8 cellular contexts compared by ENCODE assay signal in genomic region chr12:38328306-38328938, GRCh38. TPM values are rescaled to one million over a fixed set of nuclear protein-coding genes. Genes with fewer than 3 reads are reported as not detected.
DNase-seq lines count a peak whose midpoint lies in the region; ATAC-seq, FAIRE-seq and TF ChIP-seq lines count a peak whose summit lies in the region.
"Not testable (repeated sequence)": the region's sequence is repeated elsewhere in the genome, so short reads cannot be mapped to it uniquely, and the experiment has no call there.

No MANE protein-coding gene starts in this region.

- not testable (repeated sequence) for H3K9me3 ChIP-seq in Loucy (ENCODE audit: insufficient read depth, low read depth, low read length); OCI-LY3 (ENCODE audit: insufficient read depth, low read length); GM12878 (replicated peaks; ENCODE audit: control insufficient read depth, insufficient read depth, low read length); vagina

- peak; percentile 75 for TF ChIP-seq RAD21 in GM12878 (IDR thresholded peaks at IDR 0.05; ENCODE audit: insufficient read depth, low read depth, low read length)

- POLR2A ChIA-PET in GM12878 (lab: Charles Lee) = interaction anchor here (0.8 kb wide), 1 partner anchor 549 kb away, joined by 3 read pairs; no protein-coding TSS in a partner anchor

- H3K4me1 ChIP-seq in GM23338 (ENCODE audit: insufficient read depth); Loucy (ENCODE audit: insufficient read depth, low read length, poor library complexity, severe bottlenecking); OCI-LY3 (ENCODE audit: low read length); GM12878 (ENCODE audit: control insufficient read depth, insufficient read depth, low read length); foreskin keratinocyte; vagina: not testable (repeated sequence)

- H3K79me2 ChIP-seq in GM23338 (replicated peaks; ENCODE audit: insufficient read depth); Loucy (ENCODE audit: insufficient read depth, low read length); OCI-LY3 (ENCODE audit: low read length); GM12878 (ENCODE audit: control insufficient read depth, insufficient read depth, low read length): not testable (repeated sequence)

- H3K9me3 Mint-ChIP-seq in GM23338 = peaks cover 17% of the 10 kb centered on the region

- BruUV-seq in GM12878 (replicated peaks; lab: Mats Ljungman, UMichigan) = not testable (repeated sequence)

- peak in 1 of 2 experiments; percentile 72; a peak in 3 of 4 replicates for TF ChIP-seq CTCF in GM23338 (conservative IDR thresholded peaks at IDR 0.05; ENCODE audit: low read depth in 2 of 2)
- peak; percentile 73 for TF ChIP-seq CTCF in Loucy (conservative IDR thresholded peaks at IDR 0.05; ENCODE audit: low read length)
- peak; percentile 66 for TF ChIP-seq CTCF in OCI-LY3 (IDR thresholded peaks at IDR 0.05; ENCODE audit: low read depth, low read length)
- peak; percentile 24 to 53 (median 37); a peak in 3 of 6 replicates for TF ChIP-seq CTCF in GM12878 (IDR thresholded peaks at IDR 0.05 in 2 of 3, conservative IDR thresholded peaks at IDR 0.05 in 1 of 3; ENCODE audit: control insufficient read depth in 2 of 3, extremely low read depth in 1 of 3, insufficient read depth in 1 of 3, low read depth in 3 of 3, low read length in 3 of 3)
- peak; percentile 73 for TF ChIP-seq CTCF in foreskin keratinocyte (conservative IDR thresholded peaks at IDR 0.05)
- TF ChIP-seq CTCF in vagina (IDR thresholded peaks at IDR 0.05) = peak; percentile 19 to 57 (median 30)

- SMC1A ChIA-PET in GM12878 (lab: Charles Lee; ENCODE audit: uncharacterized antibody, unreplicated experiment) = interaction anchor here (0.6 to 3.8 kb wide), 11 partner anchors 9 to 945 kb away, joined by 3 to 14 read pairs (median 5); partner anchors contain the start of gene CPNE8

- not testable (repeated sequence) for H4K20me1 ChIP-seq in GM23338 (replicated peaks; ENCODE audit: insufficient read depth); Loucy (ENCODE audit: insufficient read depth, low read length, poor library complexity, severe bottlenecking); OCI-LY3 (ENCODE audit: insufficient read depth, low read length); GM12878 (ENCODE audit: control insufficient read depth, insufficient read depth)

- TF ChIP-seq EP300 in GM12878 (IDR thresholded peaks at IDR 0.05; ENCODE audit: borderline replicate concordance in 1 of 2, control insufficient read depth in 1 of 2, low read depth in 2 of 2, low read length in 2 of 2) = not testable (repeated sequence)

- ATAC-seq in GM23338, foreskin keratinocyte: not testable (repeated sequence)
- ATAC-seq in GM12878 = peak; percentile 62

- RAD21 ChIA-PET in GM12878 (lab: Charles Lee; ENCODE audit: unreplicated experiment) = interaction anchor here (0.6 to 3.7 kb wide), 10 partner anchors 12 to 946 kb away, joined by 3 to 18 read pairs (median 6); partner anchors contain the start of genes ALG10B and CPNE8

- CTCF ChIA-PET in GM12878 (lab: Yijun Ruan, JAX) = interaction anchor here (0.7 to 4.1 kb wide), 18 partner anchors 9 to 945 kb away, joined by 3 to 38 read pairs (median 4); partner anchors contain the start of genes ALG10B and CPNE8

- peaks cover 19% of the 10 kb centered on the region for H3K36me3 Mint-ChIP-seq in GM23338 (ENCODE audit: low read depth)

- not testable (repeated sequence) for H3K9ac ChIP-seq in Loucy (ENCODE audit: low read depth, low read length, poor library complexity, severe bottlenecking); OCI-LY3 (ENCODE audit: low read length); GM12878 (ENCODE audit: control insufficient read depth, insufficient read depth, low read length)

- not testable (repeated sequence) for H3K4me3 Mint-ChIP-seq in GM23338

- not testable (repeated sequence) for H2AFZ ChIP-seq in GM23338; Loucy (ENCODE audit: low read length); OCI-LY3 (ENCODE audit: low read depth, low read length); GM12878 (ENCODE audit: control insufficient read depth, low read depth, low read length)

- in situ Hi-C loops in GM12878 (cut with MboI) = loop anchor here (25.0 kb wide), 1 partner anchor 459 kb away; no protein-coding TSS in a partner anchor

- DNase-seq in DMS53 treated with DMSO at 0.1 percent for 48 hours (lab: John Stamatoyannopoulos, UW; ENCODE audit: unreplicated experiment) (peak; percentile 40), GM23338 (ENCODE audit: low spot score) (peak; percentile 59), foreskin keratinocyte (peak in 1 of 2 donors; percentile 12), myocyte (ENCODE audit: low read depth) (peak; percentile 54)
- DNase-seq in GM12878 (ENCODE audit: low read depth, low spot score); vagina (ENCODE audit: extremely low spot score in 2 of 2): not testable (repeated sequence)

- H3K4me2 ChIP-seq in GM23338; Loucy (ENCODE audit: low read depth, low read length, poor library complexity, severe bottlenecking); OCI-LY3 (ENCODE audit: low read length); GM12878 (ENCODE audit: control insufficient read depth, insufficient read depth): not testable (repeated sequence)

- H3F3A ChIP-seq in GM23338 (replicated peaks; ENCODE audit: low read depth); Loucy (ENCODE audit: low read depth): not testable (repeated sequence)

- not testable (repeated sequence) for H3K9me2 ChIP-seq in GM23338 (ENCODE audit: insufficient read depth); Loucy (replicated peaks; ENCODE audit: low read depth, low read length)

- TF ChIP-seq POLR2A in GM12878 (IDR thresholded peaks at IDR 0.05; ENCODE audit: low read depth, low read length); vagina (IDR thresholded peaks at IDR 0.05): not testable (repeated sequence)

- H3K36me3 ChIP-seq in GM23338 (ENCODE audit: insufficient read depth); Loucy (ENCODE audit: insufficient read depth, low read length); OCI-LY3 (replicated peaks; ENCODE audit: low read depth, low read length); GM12878 (ENCODE audit: control insufficient read depth in 2 of 2, insufficient read depth in 2 of 2, low read length in 1 of 2); vagina: not testable (repeated sequence)

- not testable (repeated sequence) for H3K27ac ChIP-seq in GM23338 (ENCODE audit: low read depth); OCI-LY3 (ENCODE audit: low read length); GM12878 (ENCODE audit: control insufficient read depth, insufficient read depth); foreskin keratinocyte; vagina

- not testable (repeated sequence) for H3K4me1 Mint-ChIP-seq in GM23338

- not testable (repeated sequence) for H3K27me3 Mint-ChIP-seq in GM23338 (ENCODE audit: insufficient read depth, low read depth, poor library complexity)

- not testable (repeated sequence) for H3K4me3 ChIP-seq in GM23338; Loucy (ENCODE audit: low read length, poor library complexity, severe bottlenecking); OCI-LY3 (ENCODE audit: low read length); GM12878; vagina

- FAIRE-seq in GM12878 (lab: Jason Lieb, UNC) = peak; percentile 70

- intact Hi-C loops in GM12878 (cut with micrococcal nuclease; ENCODE audit: unreplicated experiment) = loop anchor here (1.0 to 10.0 kb wide), 3 partner anchors 256 to 946 kb away; no protein-coding TSS in a partner anchor
- intact Hi-C loops in vagina (cut with DNase I) = not testable (repeated sequence)

- 23% methylated on average over 6 of the region's 7 CpGs for WGBS in GM12878 (ENCODE audit: insufficient coverage, insufficient replicate concordance, low lambda C conversion rate, missing lambda C conversion rate)

- H3K27me3 ChIP-seq in GM23338 (ENCODE audit: insufficient read depth); Loucy (ENCODE audit: insufficient read depth, low read length, poor library complexity, severe bottlenecking); OCI-LY3 (ENCODE audit: low read depth, low read length); GM12878 (replicated peaks in 1 of 2; ENCODE audit: control insufficient read depth in 2 of 2, insufficient read depth in 2 of 2, low read length in 1 of 2); foreskin keratinocyte; vagina: not testable (repeated sequence)

- H3K27ac Mint-ChIP-seq in GM23338 = not testable (repeated sequence)

RNA-seq across cellular contexts. Expression of gene ALG10B, which starts 11.8 kb away (rescaled TPM):
- total RNA-seq in GM23338 (2014; rRNA removed; shearing (Covaris generic)) = 4.0 and 4.2 TPM in 2 replicates
- 0.44 and 0.50 TPM in 2 replicates for polyA plus RNA-seq in GM23338 (2016; fragmentation: Nextera tagmentation; extraction: Ambion mirVana)
- 36.0 and 37.3 TPM in 2 replicates for total RNA-seq in GM12878 (2013; cell fraction: nucleolus; rRNA removed)
- total RNA-seq in GM12878 (2014; rRNA removed) = 9.1 and 10.1 TPM in 2 replicates
- total RNA-seq in GM12878 (2014; rRNA removed; fragmentation: Illumina TruSeq; extraction: Trizol) = 8.4 and 9.3 TPM in 2 replicates
- total RNA-seq in GM12878 (2021) = 12.8 and 14.1 TPM in 2 replicates
- polyA plus RNA-seq in GM12878 (2011; ENCODE audit: low read depth) = 5.8 TPM
- polyA plus RNA-seq in GM12878 (2011; rRNA removed) = 23.7 and 31.4 TPM in 2 replicates
- polyA plus RNA-seq in GM12878 (2011; cell fraction: cytosol; rRNA removed) = 27.3 and 27.5 TPM in 2 replicates
- polyA plus RNA-seq in GM12878 (2011; cell fraction: nucleus; rRNA removed) = 14.8 and 15.4 TPM in 2 replicates
- polyA plus RNA-seq in GM12878 (2012) = 4.6 and 5.3 TPM in 2 replicates
- polyA plus RNA-seq in GM12878 (2014; fragmentation: Illumina TruSeq; extraction: Trizol) = 9.5 and 10.8 TPM in 2 replicates
- 1 to 10 TPM; 2.0 to 4.5 TPM for polyA plus RNA-seq in GM12878 (2014; fragmentation: Nextera tagmentation; extraction: Ambion mirVana)
- polyA plus RNA-seq in GM12878 (2014; rRNA removed) = 8.3 and 10.3 TPM in 2 replicates
- polyA plus RNA-seq in GM12878 (2016; fragmentation: Nextera tagmentation; extraction: Ambion mirVana) = 1 to 10 TPM; 5.2 to 5.4 TPM
- 53.1 and 64.0 TPM in 2 replicates for polyA minus RNA-seq in GM12878 (2011; rRNA and poly(A)+ RNA removed)
- 9.5 and 9.8 TPM in 2 replicates for polyA minus RNA-seq in GM12878 (2011; cell fraction: cytosol; rRNA and poly(A)+ RNA removed)
- polyA minus RNA-seq in GM12878 (2011; cell fraction: nucleus; rRNA and poly(A)+ RNA removed) = 23.8 and 28.2 TPM in 2 replicates
- total RNA-seq in foreskin keratinocyte = 3.8 and 4.0 TPM in 2 replicates
- 0.95 and 1.4 TPM in 2 replicates for polyA plus RNA-seq in foreskin keratinocyte
- total RNA-seq in myocyte = 8.8 and 14.9 TPM in 2 replicates
- polyA plus RNA-seq in myocyte (2012) = 3.3 TPM
- total RNA-seq in vagina = 11.8 TPM
